12 cellular contexts compared by ENCODE assay signal in genomic region chr3:110343376-110343775, GRCh38.
DNase-seq lines count a peak whose midpoint lies in the region; ATAC-seq and TF ChIP-seq lines count a peak whose summit lies in the region.
"Had no signal": no experiment of that assay in that cellular context is flagged by ENCODE, and none has a peak within 500 bp of the region (broad histone marks: within the 10 kb centered on the region; RNA-seq: fewer than 3 reads in every experiment).

No MANE protein-coding gene starts in this region.

- peaks cover 19% of the 10 kb centered on the region for H3K4me1 Mint-ChIP-seq in nephron
- H3K4me1 Mint-ChIP-seq: activated naive CD8-positive, alpha-beta T cell treated with anti-CD3 and anti-CD28 coated beads for 36 hours; CD4-positive, CD25-positive, alpha-beta regulatory T cell had no signal

- no peaks in the 10 kb centered on the region for H3K27me3 Mint-ChIP-seq in nephron (ENCODE audit: low read depth)
- H3K27me3 Mint-ChIP-seq: CD4-positive, CD25-positive, alpha-beta regulatory T cell had no signal

- no peaks in the 10 kb centered on the region for H3K4me1 ChIP-seq in Peyer's patch

- no peak for TF ChIP-seq POLR2A in erythroblast (IDR thresholded peaks at IDR 0.05; ENCODE audit: low read length)
- no peak for TF ChIP-seq POLR2A in Peyer's patch (IDR thresholded peaks at IDR 0.05)

- no peaks in the 10 kb centered on the region for H3K27me3 ChIP-seq in Peyer's patch

- TF ChIP-seq CTCF in choroid plexus epithelial cell (conservative IDR thresholded peaks at IDR 0.05; ENCODE audit: low read depth, low read length) (no peak), nephron (IDR thresholded peaks at IDR 0.05; ENCODE audit: unreplicated experiment in 3 of 3) (no peak), Peyer's patch (IDR thresholded peaks at IDR 0.05) (no peak)

- no peak overlapping the region for H3K4me3 Mint-ChIP-seq in nephron
- H3K4me3 Mint-ChIP-seq: activated naive CD8-positive, alpha-beta T cell treated with anti-CD3 and anti-CD28 coated beads for 36 hours; CD4-positive, CD25-positive, alpha-beta regulatory T cell had no signal

- no peak overlapping the region for H3K4me3 ChIP-seq in choroid plexus epithelial cell (ENCODE audit: low read depth, low read length)
- no peak overlapping the region for H3K4me3 ChIP-seq in Peyer's patch

- peak overlapping the region; percentile 47 to 83 (median 72) for H3K27ac Mint-ChIP-seq in nephron
- H3K27ac Mint-ChIP-seq: activated naive CD8-positive, alpha-beta T cell treated with anti-CD3 and anti-CD28 coated beads for 36 hours; CD4-positive, CD25-positive, alpha-beta regulatory T cell had no signal

- no peak overlapping the region for H3K27ac ChIP-seq in Peyer's patch

- H3K36me3 Mint-ChIP-seq in nephron (ENCODE audit: low read depth): no peaks in the 10 kb centered on the region
- H3K36me3 Mint-ChIP-seq: activated naive CD8-positive, alpha-beta T cell treated with anti-CD3 and anti-CD28 coated beads for 36 hours; CD4-positive, CD25-positive, alpha-beta regulatory T cell had no signal

- no peaks in the 10 kb centered on the region for H3K9me3 Mint-ChIP-seq in nephron
- H3K9me3 Mint-ChIP-seq: activated naive CD8-positive, alpha-beta T cell treated with anti-CD3 and anti-CD28 coated beads for 36 hours had no signal

- DNase-seq in HT1080 (ENCODE audit: low read depth): peak; percentile 68
- peak; percentile 40 for DNase-seq in choroid plexus epithelial cell (ENCODE audit: low read depth)
- no peak for DNase-seq in erythroblast (lab: John Stamatoyannopoulos, UW)
- no peak for DNase-seq in Peyer's patch
- no peak for DNase-seq in superior temporal gyrus (ENCODE audit: extremely low spot score)
- DNase-seq in NCI-H1417 treated with DMSO at 0.1 percent for 48 hours (lab: John Stamatoyannopoulos, UW): no peak
- DNase-seq: activated naive CD8-positive, alpha-beta T cell treated with anti-CD3 and anti-CD28 coated beads for 36 hours; CD4-positive, CD25-positive, alpha-beta regulatory T cell; NCI-H1694 treated with DMSO at 0.1 percent for 48 hours; small intestine had no signal

- H3K9me3 ChIP-seq in Peyer's patch: no peaks in the 10 kb centered on the region

- H3K36me3 ChIP-seq in Peyer's patch: no peaks in the 10 kb centered on the region

- ATAC-seq in GM18502 (IDR thresholded peaks at IDR 0.05; ENCODE audit: poor library complexity, unreplicated experiment): peak; percentile 20

Comparison
In these comparisons a context has a peak if more than half of its experiments do, and no peak if none do; other contexts are left out.
1. DNase-seq: peak in HT1080 (single experiment) and choroid plexus epithelial cell (single experiment); none in erythroblast (0 of 2), Peyer's patch (0 of 3), superior temporal gyrus (single experiment) and NCI-H1417 treated with DMSO at 0.1 percent for 48 hours (single experiment).